In genomic region chr11:67416416-67417335, GRCh38 we compare ENCODE assay signal across 9 cellular contexts. TPM values are rescaled to one million over a fixed set of nuclear protein-coding genes. Genes with fewer than 3 reads are reported as not detected.
A peak's percentile ranks its signal among the peaks of the same experiment; 100 is the strongest.
DNase-seq lines count a peak whose midpoint lies in the region; ATAC-seq and TF ChIP-seq lines count a peak whose summit lies in the region.
"Had no signal": no experiment of that assay in that cellular context is flagged by ENCODE, and none has a peak within 500 bp of the region (broad histone marks: within the 10 kb centered on the region; RNA-seq: fewer than 3 reads in every experiment).

No MANE protein-coding gene starts in this region.

- H2AFZ ChIP-seq in PC-9 = no peak overlapping the region

- no peak overlapping the region for H3K4me2 ChIP-seq in PC-9

- peaks cover 4% of the 10 kb centered on the region for H3K36me3 Mint-ChIP-seq in CD4-positive, alpha-beta T cell (ENCODE audit: low read depth)

- no peaks in the 10 kb centered on the region for H3K9me2 ChIP-seq in PC-9 (ENCODE audit: insufficient read depth)

- ATAC-seq in CD4-positive, alpha-beta T cell (ENCODE audit: poor library complexity) = peak; percentile 67
- no peak for ATAC-seq in GM18517 (IDR thresholded peaks at IDR 0.05; ENCODE audit: unreplicated experiment)
- ATAC-seq: GM12878 had no signal

- POLR2A ChIA-PET in CD4-positive, alpha-beta T cell (lab: Charles Lee) = interaction anchor here (0.6 to 12.5 kb wide), 20 partner anchors 9 to 177 kb away, joined by 3 to 411 read pairs (median 5); partner anchors contain the start of genes AIP, GSTP1, PPP1CA and PTPRCAP
- POLR2A ChIA-PET in PC-9 (lab: Charles Lee; ENCODE audit: unreplicated experiment) = no interaction called here

- peaks cover 16% of the 10 kb centered on the region; the same call in 1 of the 2 replicates for H3F3A ChIP-seq in PC-9 (ENCODE audit: insufficient read depth, low read depth)

- no TSS peak for BruUV-seq in PC-9 (replicated peaks; lab: Mats Ljungman, UMichigan)

- H3K4me1 ChIP-seq in right atrium auricular region = peaks cover 0 to 62% of the 10 kb centered on the region in 2 donors
- H3K4me1 ChIP-seq in PC-9 (replicated peaks; ENCODE audit: insufficient read depth) = peaks cover 7% of the 10 kb centered on the region; the same call in 1 of the 2 replicates

- H3K4me3 Mint-ChIP-seq in CD4-positive, alpha-beta T cell = peak overlapping the region; percentile 93

- no peak for TF ChIP-seq CTCF in CD4-positive, alpha-beta T cell (IDR thresholded peaks at IDR 0.05)
- no peak for TF ChIP-seq CTCF in right atrium auricular region (IDR thresholded peaks at IDR 0.05)
- TF ChIP-seq CTCF in PC-9 (conservative IDR thresholded peaks at IDR 0.05) = no peak

- no peaks in the 10 kb centered on the region for H3K9me3 ChIP-seq in CD4-positive, alpha-beta T cell (ENCODE audit: control insufficient read depth, low read length)
- no peaks in the 10 kb centered on the region for H3K9me3 ChIP-seq in right atrium auricular region
- H3K9me3 ChIP-seq in PC-9 (ENCODE audit: insufficient read depth, low read depth) = no peaks in the 10 kb centered on the region

- intact Hi-C loops in CD4-positive, alpha-beta T cell (cut with DNase I, micrococcal nuclease) = loop anchor here in 1 of 2 experiments (1.0 to 5.0 kb wide), 4 partner anchors 13 to 91 kb away; partner anchors contain the start of genes AIP, CDK2AP2, PITPNM1 and TMEM134
- intact Hi-C loops in PC-9 (cut with micrococcal nuclease; ENCODE audit: unreplicated experiment) = no loop called here

- H3K9me3 Mint-ChIP-seq in CD4-positive, alpha-beta T cell = no peaks in the 10 kb centered on the region

- no peaks in the 10 kb centered on the region for H3K27me3 ChIP-seq in CD4-positive, alpha-beta T cell (ENCODE audit: control insufficient read depth, insufficient read depth, low read length)
- H3K27me3 ChIP-seq in right atrium auricular region (no peaks in the 10 kb centered on the region), H7 (ENCODE audit: control insufficient read depth, insufficient read depth, low read length) (peaks cover 20% of the 10 kb centered on the region), PC-9 (ENCODE audit: insufficient read depth, low read depth) (no peaks in the 10 kb centered on the region)

- H3K27me3 Mint-ChIP-seq in CD4-positive, alpha-beta T cell = no peaks in the 10 kb centered on the region

- peaks cover 74% of the 10 kb centered on the region for H3K4me1 Mint-ChIP-seq in CD4-positive, alpha-beta T cell (ENCODE audit: low read depth)

- CTCF ChIA-PET in CD4-positive, alpha-beta T cell (lab: Charles Lee) = interaction anchor here (1.3 to 6.0 kb wide), 4 partner anchors 8 to 53 kb away, joined by 3 to 46 read pairs (median 4); partner anchors contain the start of genes PPP1CA and TBC1D10C
- CTCF ChIA-PET in PC-9 (lab: Charles Lee) = no interaction called here

- H3K36me3 ChIP-seq in right atrium auricular region (no peaks in the 10 kb centered on the region), H7 (replicated peaks; ENCODE audit: control insufficient read depth, insufficient read depth, low read length) (no peaks in the 10 kb centered on the region), PC-9 (ENCODE audit: low read depth) (no peaks in the 10 kb centered on the region)

- H3K27ac Mint-ChIP-seq in CD4-positive, alpha-beta T cell = peak overlapping the region; percentile 94

- H3K4me3 ChIP-seq in right atrium auricular region (no peak overlapping the region), H7 (ENCODE audit: insufficient read depth, low read depth, low read length) (no peak overlapping the region), PC-9 (no peak overlapping the region)
- H3K4me3 ChIP-seq: GM12878 had no signal

- H4K20me1 ChIP-seq in PC-9 (ENCODE audit: insufficient read depth) = no peaks in the 10 kb centered on the region

- H3K27ac ChIP-seq in CD4-positive, alpha-beta T cell (ENCODE audit: low read depth, low read length) = peak overlapping the region; percentile 79
- H3K27ac ChIP-seq in right atrium auricular region (peak overlapping the region; percentile 87 to 90), temporal lobe (ENCODE audit: low read depth, low read length) (peak overlapping the region; percentile 100), PC-9 (no peak overlapping the region)

- no peaks in the 10 kb centered on the region for H3K79me2 ChIP-seq in PC-9 (ENCODE audit: low read depth)

- DNase-seq in CD4-positive, alpha-beta T cell = peak; percentile 71 to 93 (median 87)
- DNase-seq in NCI-H2029 (lab: John Stamatoyannopoulos, UW) (peak; percentile 80), activated T-cell treated with anti-CD3 and anti-CD28 coated beads for 4 hours (peak; percentile 63), right atrium auricular region (ENCODE audit: low spot score) (peak; percentile 73), H7 (no peak), PC-9 (no peak)

RNA-seq across cellular contexts. Expression of gene CARNS1, which starts 1.2 kb away (rescaled TPM):
- 1 to 10 TPM; 9.9 to 10.0 TPM for total RNA-seq in CD4-positive, alpha-beta T cell
- total RNA-seq in right atrium auricular region (1 to 10 TPM; 9.7 to 9.9 TPM), temporal lobe (0.25 TPM), PC-9 (2021) (0.15 and 0.35 TPM in 2 replicates)
- total RNA-seq in H7 (2014; rRNA removed; shearing (Covaris generic)) = 0.07 and 0.17 TPM in 2 replicates

RNA-seq across cellular contexts. Expression of gene RPS6KB2, which starts 11.6 kb away (rescaled TPM):
- total RNA-seq in CD4-positive, alpha-beta T cell = 10 to 100 TPM; 69.3 to 72.0 TPM
- total RNA-seq in right atrium auricular region (10 to 100 TPM; 35.5 to 44.6 TPM), temporal lobe (15.7 TPM), PC-9 (2021) (52.0 and 54.0 TPM in 2 replicates)
- 88.9 and 90.2 TPM in 2 replicates for total RNA-seq in H7 (2014; rRNA removed; shearing (Covaris generic))

RNA-seq across cellular contexts. Expression of gene TBC1D10C, which starts 12.8 kb away (rescaled TPM):
- 100 to 1,000 TPM; 205 to 212 TPM for total RNA-seq in CD4-positive, alpha-beta T cell
- 1 to 10 TPM in 1 of 2 donors, under 1 TPM in 1; 0.33 to 1.4 TPM for total RNA-seq in right atrium auricular region
- 0.25 TPM for total RNA-seq in temporal lobe
- 0.44 and 0.52 TPM in 2 replicates for total RNA-seq in H7 (2014; rRNA removed; shearing (Covaris generic))
- 0.58 TPM in 1 of 2 replicates, not detected in the other for total RNA-seq in PC-9 (2021)

RNA-seq across cellular contexts. Expression of gene PPP1CA, which starts 15.0 kb away (rescaled TPM):
- 10 to 100 TPM; 42.0 to 45.5 TPM for total RNA-seq in CD4-positive, alpha-beta T cell
- 100 to 1,000 TPM in 1 of 2 donors, 10 to 100 TPM in 1; 97.8 to 112 TPM for total RNA-seq in right atrium auricular region
- total RNA-seq in temporal lobe = 46.0 TPM
- total RNA-seq in H7 (2014; rRNA removed; shearing (Covaris generic)) = 246 and 314 TPM in 2 replicates
- 306 and 351 TPM in 2 replicates for total RNA-seq in PC-9 (2021)

RNA-seq across cellular contexts. Expression of gene PTPRCAP, which starts 20.8 kb away (rescaled TPM):
- total RNA-seq in CD4-positive, alpha-beta T cell = 100 to 1,000 TPM; 129 to 134 TPM
- total RNA-seq in right atrium auricular region = 1 to 10 TPM; 1.9 to 2.8 TPM
- not detected for total RNA-seq in temporal lobe
- 0.74 and 2.6 TPM in 2 replicates for total RNA-seq in H7 (2014; rRNA removed; shearing (Covaris generic))
- total RNA-seq in PC-9 (2021) = 1.2 and 1.3 TPM in 2 replicates

Comparison
In these comparisons a context has a peak if more than half of its experiments do, and no peak if none do; other contexts are left out.
1. DNase-seq: peak in CD4-positive, alpha-beta T cell (10 of 10), NCI-H2029 (single experiment), activated T-cell treated with anti-CD3 and anti-CD28 coated beads for 4 hours (single experiment) and right atrium auricular region (single experiment); none in H7 (single experiment) and PC-9 (0 of 2).
2. RNA of gene TBC1D10C, which starts 12.8 kb away (total RNA-seq): 205 to 212 TPM in CD4-positive, alpha-beta T cell; 0.33 to 1.4 TPM in right atrium auricular region, 0.44 to 0.52 TPM in H7, 0.25 TPM in temporal lobe (single experiment) and 0.58 TPM in PC-9; every median in the first group is over 10 times any median in the second.